Comparison of ENCODE assay signal across 36 cellular contexts in the genomic region with DNA sequence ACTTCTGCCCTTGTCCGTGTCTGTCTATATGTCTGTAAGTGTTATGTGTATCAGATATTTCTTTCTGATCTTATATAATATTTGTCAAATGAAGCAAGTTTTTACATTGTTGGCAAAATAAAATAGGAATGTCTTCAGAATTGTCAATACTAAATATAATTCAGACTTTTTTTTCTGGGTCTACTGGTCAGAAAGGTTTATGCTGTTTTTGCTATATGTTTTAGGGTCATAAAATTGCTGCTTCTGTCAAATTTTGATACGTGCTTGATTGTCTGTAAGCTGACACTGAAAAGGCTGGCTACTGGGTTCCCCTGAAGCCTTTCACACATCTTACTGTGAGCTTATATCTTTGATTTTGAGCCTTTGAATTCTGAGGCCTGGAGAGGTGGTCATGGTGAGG. TPM values are rescaled to one million over a fixed set of nuclear protein-coding genes. Genes with fewer than 3 reads are reported as not detected.
"Had no signal": no experiment of that assay in that cellular context is flagged by ENCODE, and none has a peak within 500 bp of the region (broad histone marks: within the 10 kb centered on the region; RNA-seq: fewer than 3 reads in every experiment).

No MANE protein-coding gene starts in this region.

- H3K27me3 ChIP-seq: ascending aorta, body of pancreas, brain microvascular endothelial cell, breast epithelium, cardiac muscle cell had no signal

- H3K4me1 ChIP-seq: adrenal gland, ascending aorta, body of pancreas, breast epithelium had no signal

- H3K9me3 ChIP-seq: adrenal gland, ascending aorta, body of pancreas, breast epithelium had no signal

- H3K27ac ChIP-seq: adrenal gland, ascending aorta, body of pancreas, brain microvascular endothelial cell, breast epithelium, cardiac muscle cell had no signal

- H3K4me3 ChIP-seq: adrenal gland, ascending aorta, body of pancreas, breast epithelium, cardiac muscle cell had no signal

- FAIRE-seq: astrocyte, bronchial epithelial cell had no signal

- DNase-seq: activated effector memory CD4-positive, alpha-beta T cell treated with anti-CD3 and anti-CD28 coated beads, Interleukin-2, amount 50 U/mL, for 16 hours; activated effector memory CD4-positive, alpha-beta T cell treated with Interleukin-2 at 50 U/mL for 16 hours; activated gamma-delta T cell; activated gamma-delta T cell treated with Interleukin-2 at 50 U/mL for 16 hours; activated naive CD4-positive, alpha-beta T cell; activated naive CD4-positive, alpha-beta T cell treated with anti-CD3 and anti-CD28 coated beads for 36 hours; activated naive CD4-positive, alpha-beta T cell treated with anti-CD3 and anti-CD28 coated beads, Interleukin-2, amount 10 ng/mL, durations not matched to agents 7 days and 5 days; activated naive CD4-positive, alpha-beta T cell treated with anti-CD3 and anti-CD28 coated beads, Interleukin-2, amount 50 U/mL, for 16 hours; activated naive CD4-positive, alpha-beta T cell treated with Interleukin-2 at 50 U/mL for 16 hours; activated naive CD8-positive, alpha-beta T cell treated with anti-CD3 and anti-CD28 coated beads for 36 hours; activated naive CD8-positive, alpha-beta T cell treated with anti-CD3 and anti-CD28 coated beads, Interleukin-2, amount 10 ng/mL, durations not matched to agents 7 days and 5 days; activated naive CD8-positive, alpha-beta T cell treated with anti-CD3 and anti-CD28 coated beads, Interleukin-2, amount 50 U/mL, for 24 hours; activated T-cell treated with anti-CD3 and anti-CD28 coated beads, Interleukin-2, amount 50 U/mL, for 24 hours; activated T-cell treated with anti-CD3 and anti-CD28 coated beads, Interleukin-2, amount 50 U/mL, for 4 hours; activated T-cell treated with anti-CD3 and anti-CD28 coated beads, Interleukin-2, amount 50 U/mL, for 48 hours; activated T-cell treated with anti-CD3 and anti-CD28 coated beads, Interleukin-2, amount 50 U/mL, for 72 hours; adrenal gland; amniotic stem cell; amygdala; anterior cingulate cortex; aorta; body of pancreas; brain microvascular endothelial cell; caudate nucleus; central memory CD4-positive, alpha-beta T cell; cerebellar nuclear complex had no signal

- H3K36me3 ChIP-seq: adrenal gland, ascending aorta, brain microvascular endothelial cell, breast epithelium, cardiac muscle cell had no signal

RNA-seq across cellular contexts. Expression of gene LGSN, which starts 20.1 kb away (rescaled TPM):
- total RNA-seq: activated naive CD4-positive, alpha-beta T cell treated with anti-CD3 and anti-CD28 coated beads for 36 hours; activated naive CD4-positive, alpha-beta T cell treated with anti-CD3 and anti-CD28 coated beads, Interleukin-2, amount 50 U/mL, for 72 hours; activated naive CD8-positive, alpha-beta T cell treated with anti-CD3 and anti-CD28 coated beads for 36 hours; activated T-cell treated with anti-CD3 and anti-CD28 coated beads, Interleukin-2, amount 50 U/mL, for 4 hours; activated T-helper 1 cell treated with anti-CD3 and anti-CD28 coated beads, Interleukin-12 subunit alpha, Interleukin-12 subunit beta, Interleukin-2, Interleukin-4 antibody, amounts not matched to agents 30 ng/mL and 10 ng/mL and 1 ng/mL, durations not matched to agents 14 hours and 24 hours and 36 hours; activated T-helper 2 cell treated with anti-CD3 and anti-CD28 coated beads, Interferon-gamma antibody, Interleukin-2, Interleukin-4, amounts not matched to agents 10 μg/mL and 5 μg/mL and 100 μg/mL, durations not matched to agents 14 hours and 24 hours and 36 hours; aorta; ascending aorta; breast epithelium; cardiac muscle cell; cardiac septum; cerebellum had no signal
- polyA plus RNA-seq: aorta, cardiac muscle cell had no signal
